Comparison of ENCODE assay signal across 1 cellular context in the genomic region with DNA sequence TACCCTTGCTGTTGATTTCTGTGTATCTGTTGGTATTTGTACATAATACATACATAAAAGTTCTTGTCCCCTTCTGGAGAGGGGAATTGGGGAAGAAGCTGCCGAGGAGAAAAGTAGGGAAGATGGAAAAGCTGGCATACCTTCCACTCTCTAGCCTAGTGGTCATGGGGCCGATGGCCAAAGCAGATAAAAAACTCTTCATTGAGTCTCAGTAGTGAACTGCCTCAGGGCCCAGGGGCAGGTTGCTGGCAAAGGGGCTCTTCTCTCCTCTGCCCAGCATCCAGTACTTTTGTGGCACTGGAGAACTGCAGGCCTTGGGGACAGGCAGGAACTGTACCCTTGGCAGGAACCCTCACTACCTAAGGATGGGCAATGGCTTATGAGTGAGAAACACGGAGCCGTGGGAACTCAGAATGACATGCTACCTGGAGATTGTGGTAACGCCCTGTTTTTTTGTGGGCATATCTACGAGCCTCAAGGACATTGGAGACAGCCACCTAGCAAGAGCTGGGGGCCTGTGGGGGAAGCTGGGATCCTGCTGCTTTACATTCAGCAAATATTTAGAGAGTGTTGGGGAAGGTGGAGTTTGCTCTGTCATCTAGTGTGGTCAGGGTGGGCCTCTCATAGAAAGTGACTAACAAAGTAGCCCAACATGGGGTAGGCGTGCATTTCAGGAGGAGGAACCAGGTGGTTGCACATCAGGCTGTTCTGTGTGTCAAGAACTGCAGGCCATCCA.
TF ChIP-seq lines count a peak whose summit lies in the region.

No MANE protein-coding gene starts in this region.

TF ChIP-seq in GM23338, 12 proteins besides CTCF, POLR2A, EP300 and RAD21:
- TF ChIP-seq, protein P1, sequence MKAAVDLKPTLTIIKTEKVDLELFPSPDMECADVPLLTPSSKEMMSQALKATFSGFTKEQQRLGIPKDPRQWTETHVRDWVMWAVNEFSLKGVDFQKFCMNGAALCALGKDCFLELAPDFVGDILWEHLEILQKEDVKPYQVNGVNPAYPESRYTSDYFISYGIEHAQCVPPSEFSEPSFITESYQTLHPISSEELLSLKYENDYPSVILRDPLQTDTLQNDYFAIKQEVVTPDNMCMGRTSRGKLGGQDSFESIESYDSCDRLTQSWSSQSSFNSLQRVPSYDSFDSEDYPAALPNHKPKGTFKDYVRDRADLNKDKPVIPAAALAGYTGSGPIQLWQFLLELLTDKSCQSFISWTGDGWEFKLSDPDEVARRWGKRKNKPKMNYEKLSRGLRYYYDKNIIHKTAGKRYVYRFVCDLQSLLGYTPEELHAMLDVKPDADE (IDR thresholded peaks at IDR 0.05), result no peak
- TF ChIP-seq ZNF114 (CRISPR knock-in tag; IDR thresholded peaks at IDR 0.05), result no peak
- TF ChIP-seq CREB1 (CRISPR knock-in tag; IDR thresholded peaks at IDR 0.05; ENCODE audit: low read depth), result no peak
- TF ChIP-seq NANOG (IDR thresholded peaks at IDR 0.05; ENCODE audit: borderline replicate concordance), result no peak
- TF ChIP-seq JUNB (IDR thresholded peaks at IDR 0.05; ENCODE audit: unreplicated experiment), result no peak
- no peak for TF ChIP-seq EZH2phosphoT487 (IDR thresholded peaks at IDR 0.05; ENCODE audit: unreplicated experiment)
- TF ChIP-seq ZNF331 (CRISPR knock-in tag; IDR thresholded peaks at IDR 0.05; ENCODE audit: low read depth), result no peak
- TF ChIP-seq, protein P2, sequence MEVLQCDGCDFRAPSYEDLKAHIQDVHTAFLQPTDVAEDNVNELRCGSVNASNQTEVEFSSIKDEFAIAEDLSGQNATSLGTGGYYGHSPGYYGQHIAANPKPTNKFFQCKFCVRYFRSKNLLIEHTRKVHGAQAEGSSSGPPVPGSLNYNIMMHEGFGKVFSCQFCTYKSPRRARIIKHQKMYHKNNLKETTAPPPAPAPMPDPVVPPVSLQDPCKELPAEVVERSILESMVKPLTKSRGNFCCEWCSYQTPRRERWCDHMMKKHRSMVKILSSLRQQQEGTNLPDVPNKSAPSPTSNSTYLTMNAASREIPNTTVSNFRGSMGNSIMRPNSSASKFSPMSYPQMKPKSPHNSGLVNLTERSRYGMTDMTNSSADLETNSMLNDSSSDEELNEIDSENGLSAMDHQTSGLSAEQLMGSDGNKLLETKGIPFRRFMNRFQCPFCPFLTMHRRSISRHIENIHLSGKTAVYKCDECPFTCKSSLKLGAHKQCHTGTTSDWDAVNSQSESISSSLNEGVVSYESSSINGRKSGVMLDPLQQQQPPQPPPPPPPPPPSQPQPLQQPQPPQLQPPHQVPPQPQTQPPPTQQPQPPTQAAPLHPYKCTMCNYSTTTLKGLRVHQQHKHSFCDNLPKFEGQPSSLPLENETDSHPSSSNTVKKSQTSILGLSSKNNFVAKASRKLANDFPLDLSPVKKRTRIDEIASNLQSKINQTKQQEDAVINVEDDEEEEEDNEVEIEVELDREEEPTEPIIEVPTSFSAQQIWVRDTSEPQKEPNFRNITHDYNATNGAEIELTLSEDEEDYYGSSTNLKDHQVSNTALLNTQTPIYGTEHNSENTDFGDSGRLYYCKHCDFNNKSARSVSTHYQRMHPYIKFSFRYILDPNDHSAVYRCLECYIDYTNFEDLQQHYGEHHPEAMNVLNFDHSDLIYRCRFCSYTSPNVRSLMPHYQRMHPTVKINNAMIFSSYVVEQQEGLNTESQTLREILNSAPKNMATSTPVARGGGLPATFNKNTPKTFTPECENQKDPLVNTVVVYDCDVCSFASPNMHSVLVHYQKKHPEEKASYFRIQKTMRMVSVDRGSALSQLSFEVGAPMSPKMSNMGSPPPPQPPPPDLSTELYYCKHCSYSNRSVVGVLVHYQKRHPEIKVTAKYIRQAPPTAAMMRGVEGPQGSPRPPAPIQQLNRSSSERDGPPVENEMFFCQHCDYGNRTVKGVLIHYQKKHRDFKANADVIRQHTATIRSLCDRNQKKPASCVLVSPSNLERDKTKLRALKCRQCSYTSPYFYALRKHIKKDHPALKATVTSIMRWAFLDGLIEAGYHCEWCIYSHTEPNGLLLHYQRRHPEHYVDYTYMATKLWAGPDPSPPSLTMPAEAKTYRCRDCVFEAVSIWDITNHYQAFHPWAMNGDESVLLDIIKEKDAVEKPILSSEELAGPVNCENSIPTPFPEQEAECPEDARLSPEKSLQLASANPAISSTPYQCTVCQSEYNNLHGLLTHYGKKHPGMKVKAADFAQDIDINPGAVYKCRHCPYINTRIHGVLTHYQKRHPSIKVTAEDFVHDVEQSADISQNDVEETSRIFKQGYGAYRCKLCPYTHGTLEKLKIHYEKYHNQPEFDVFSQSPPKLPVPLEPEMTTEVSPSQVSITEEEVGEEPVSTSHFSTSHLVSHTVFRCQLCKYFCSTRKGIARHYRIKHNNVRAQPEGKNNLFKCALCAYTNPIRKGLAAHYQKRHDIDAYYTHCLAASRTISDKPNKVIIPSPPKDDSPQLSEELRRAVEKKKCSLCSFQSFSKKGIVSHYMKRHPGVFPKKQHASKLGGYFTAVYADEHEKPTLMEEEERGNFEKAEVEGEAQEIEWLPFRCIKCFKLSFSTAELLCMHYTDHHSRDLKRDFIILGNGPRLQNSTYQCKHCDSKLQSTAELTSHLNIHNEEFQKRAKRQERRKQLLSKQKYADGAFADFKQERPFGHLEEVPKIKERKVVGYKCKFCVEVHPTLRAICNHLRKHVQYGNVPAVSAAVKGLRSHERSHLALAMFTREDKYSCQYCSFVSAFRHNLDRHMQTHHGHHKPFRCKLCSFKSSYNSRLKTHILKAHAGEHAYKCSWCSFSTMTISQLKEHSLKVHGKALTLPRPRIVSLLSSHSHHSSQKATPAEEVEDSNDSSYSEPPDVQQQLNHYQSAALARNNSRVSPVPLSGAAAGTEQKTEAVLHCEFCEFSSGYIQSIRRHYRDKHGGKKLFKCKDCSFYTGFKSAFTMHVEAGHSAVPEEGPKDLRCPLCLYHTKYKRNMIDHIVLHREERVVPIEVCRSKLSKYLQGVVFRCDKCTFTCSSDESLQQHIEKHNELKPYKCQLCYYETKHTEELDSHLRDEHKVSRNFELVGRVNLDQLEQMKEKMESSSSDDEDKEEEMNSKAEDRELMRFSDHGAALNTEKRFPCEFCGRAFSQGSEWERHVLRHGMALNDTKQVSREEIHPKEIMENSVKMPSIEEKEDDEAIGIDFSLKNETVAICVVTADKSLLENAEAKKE (CRISPR knock-in tag; IDR thresholded peaks at IDR 0.05), result no peak
- TF ChIP-seq, protein P3, sequence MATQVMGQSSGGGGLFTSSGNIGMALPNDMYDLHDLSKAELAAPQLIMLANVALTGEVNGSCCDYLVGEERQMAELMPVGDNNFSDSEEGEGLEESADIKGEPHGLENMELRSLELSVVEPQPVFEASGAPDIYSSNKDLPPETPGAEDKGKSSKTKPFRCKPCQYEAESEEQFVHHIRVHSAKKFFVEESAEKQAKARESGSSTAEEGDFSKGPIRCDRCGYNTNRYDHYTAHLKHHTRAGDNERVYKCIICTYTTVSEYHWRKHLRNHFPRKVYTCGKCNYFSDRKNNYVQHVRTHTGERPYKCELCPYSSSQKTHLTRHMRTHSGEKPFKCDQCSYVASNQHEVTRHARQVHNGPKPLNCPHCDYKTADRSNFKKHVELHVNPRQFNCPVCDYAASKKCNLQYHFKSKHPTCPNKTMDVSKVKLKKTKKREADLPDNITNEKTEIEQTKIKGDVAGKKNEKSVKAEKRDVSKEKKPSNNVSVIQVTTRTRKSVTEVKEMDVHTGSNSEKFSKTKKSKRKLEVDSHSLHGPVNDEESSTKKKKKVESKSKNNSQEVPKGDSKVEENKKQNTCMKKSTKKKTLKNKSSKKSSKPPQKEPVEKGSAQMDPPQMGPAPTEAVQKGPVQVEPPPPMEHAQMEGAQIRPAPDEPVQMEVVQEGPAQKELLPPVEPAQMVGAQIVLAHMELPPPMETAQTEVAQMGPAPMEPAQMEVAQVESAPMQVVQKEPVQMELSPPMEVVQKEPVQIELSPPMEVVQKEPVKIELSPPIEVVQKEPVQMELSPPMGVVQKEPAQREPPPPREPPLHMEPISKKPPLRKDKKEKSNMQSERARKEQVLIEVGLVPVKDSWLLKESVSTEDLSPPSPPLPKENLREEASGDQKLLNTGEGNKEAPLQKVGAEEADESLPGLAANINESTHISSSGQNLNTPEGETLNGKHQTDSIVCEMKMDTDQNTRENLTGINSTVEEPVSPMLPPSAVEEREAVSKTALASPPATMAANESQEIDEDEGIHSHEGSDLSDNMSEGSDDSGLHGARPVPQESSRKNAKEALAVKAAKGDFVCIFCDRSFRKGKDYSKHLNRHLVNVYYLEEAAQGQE (IDR thresholded peaks at IDR 0.05; ENCODE audit: unreplicated experiment), result no peak
- TF ChIP-seq STAT1 (IDR thresholded peaks at IDR 0.05; ENCODE audit: unreplicated experiment), result no peak
- no peak for TF ChIP-seq POLR2AphosphoS5 (IDR thresholded peaks at IDR 0.05; ENCODE audit: low read depth)
- no peak for TF ChIP-seq EZH2 (IDR thresholded peaks at IDR 0.05; ENCODE audit: low read depth, unreplicated experiment)
